9 cellular contexts compared by ENCODE assay signal in genomic region chr3:58585994-58586393, GRCh38.
DNase-seq lines count a peak whose midpoint lies in the region; ATAC-seq lines count a peak whose summit lies in the region.
"Had no signal": no experiment of that assay in that cellular context is flagged by ENCODE, and none has a peak within 500 bp of the region (broad histone marks: within the 10 kb centered on the region; RNA-seq: fewer than 3 reads in every experiment).

No MANE protein-coding gene starts in this region.

- no peak overlapping the region for H3K4me3 ChIP-seq in NT2/D1 (ENCODE audit: insufficient read length, low read depth)

- H3K9me3 ChIP-seq in NT2/D1 (ENCODE audit: insufficient read depth, low read length) = no peaks in the 10 kb centered on the region
- H3K9me3 ChIP-seq: BE2C had no signal

- H3K27me3 ChIP-seq in NT2/D1 (ENCODE audit: insufficient read depth, insufficient read length) = peaks cover 48% of the 10 kb centered on the region
- H3K27me3 ChIP-seq: BE2C had no signal

- H3K4me1 Mint-ChIP-seq in T-helper 2 cell treated with Interferon-gamma antibody and Interleukin-4, amounts not matched to agents 5 μg/mL and 100 μg/mL, for 36 hours (ENCODE audit: low read depth) = peaks cover 11% of the 10 kb centered on the region
- H3K4me1 Mint-ChIP-seq in stimulated activated naive B cell treated with anti-CD40 and anti-IgM and Interleukin-4, amounts not matched to agents 10 μg/mL and 1 μg/mL and 100 μg/mL, for 72 hours = peaks cover 17 to 23% of the 10 kb centered on the region in 2 donors

- peaks cover 56% of the 10 kb centered on the region for H3K27me3 Mint-ChIP-seq in T-helper 2 cell treated with Interferon-gamma antibody and Interleukin-4, amounts not matched to agents 5 μg/mL and 100 μg/mL, for 36 hours (ENCODE audit: low read depth)
- peaks cover 31 to 39% of the 10 kb centered on the region in 2 donors for H3K27me3 Mint-ChIP-seq in stimulated activated naive B cell treated with anti-CD40 and anti-IgM and Interleukin-4, amounts not matched to agents 10 μg/mL and 1 μg/mL and 100 μg/mL, for 72 hours

- H3K9me3 Mint-ChIP-seq in T-helper 2 cell treated with Interferon-gamma antibody and Interleukin-4, amounts not matched to agents 5 μg/mL and 100 μg/mL, for 36 hours = peaks cover 4% of the 10 kb centered on the region
- peaks cover 0 to 4% of the 10 kb centered on the region in 2 donors for H3K9me3 Mint-ChIP-seq in stimulated activated naive B cell treated with anti-CD40 and anti-IgM and Interleukin-4, amounts not matched to agents 10 μg/mL and 1 μg/mL and 100 μg/mL, for 72 hours

- no peak overlapping the region for H3K27ac Mint-ChIP-seq in T-helper 2 cell treated with Interferon-gamma antibody and Interleukin-4, amounts not matched to agents 5 μg/mL and 100 μg/mL, for 36 hours
- H3K27ac Mint-ChIP-seq in stimulated activated naive B cell treated with anti-CD40 and anti-IgM and Interleukin-4, amounts not matched to agents 10 μg/mL and 1 μg/mL and 100 μg/mL, for 72 hours = no peak overlapping the region

- ATAC-seq in stimulated activated naive B cell treated with anti-CD40 and anti-IgM and Interleukin-4, amounts not matched to agents 10 μg/mL and 1 μg/mL and 100 μg/mL, for 72 hours (replicated peaks) = peak; percentile 22 to 32

- no peaks in the 10 kb centered on the region for H3K36me3 Mint-ChIP-seq in T-helper 2 cell treated with Interferon-gamma antibody and Interleukin-4, amounts not matched to agents 5 μg/mL and 100 μg/mL, for 36 hours (ENCODE audit: low read depth)
- peaks cover 2 to 3% of the 10 kb centered on the region in 2 donors for H3K36me3 Mint-ChIP-seq in stimulated activated naive B cell treated with anti-CD40 and anti-IgM and Interleukin-4, amounts not matched to agents 10 μg/mL and 1 μg/mL and 100 μg/mL, for 72 hours

- peak overlapping the region; percentile 67 for H3K9ac ChIP-seq in NT2/D1 (ENCODE audit: insufficient read length, low read depth)

- H3K4me3 Mint-ChIP-seq in T-helper 2 cell treated with Interferon-gamma antibody and Interleukin-4, amounts not matched to agents 5 μg/mL and 100 μg/mL, for 36 hours = peak overlapping the region; percentile 94
- peak overlapping the region; percentile 77 to 88 for H3K4me3 Mint-ChIP-seq in stimulated activated naive B cell treated with anti-CD40 and anti-IgM and Interleukin-4, amounts not matched to agents 10 μg/mL and 1 μg/mL and 100 μg/mL, for 72 hours

- no peaks in the 10 kb centered on the region for H3K36me3 ChIP-seq in NT2/D1 (ENCODE audit: insufficient read depth, insufficient read length, low read length)
- H3K36me3 ChIP-seq: BE2C had no signal

- no peak for DNase-seq in T-helper 2 cell treated with Interferon-gamma antibody and Interleukin-4, amounts not matched to agents 5 μg/mL and 100 μg/mL, for 36 hours (ENCODE audit: low spot score)
- DNase-seq in T-helper 2 cell = no peak
- DNase-seq in NT2/D1 (ENCODE audit: low read depth, low spot score) = no peak
- peak; percentile 12 for DNase-seq in germinal center (ENCODE audit: low spot score)
- DNase-seq in stimulated activated naive B cell treated with anti-CD40 and anti-IgM and Interleukin-4, amounts not matched to agents 10 μg/mL and 1 μg/mL and 100 μg/mL, for 72 hours = no peak
- no peak for DNase-seq in HCEC 1CT
- no peak for DNase-seq in NOMO-1 treated with dmso at 0.1 percent for 144 hours (lab: John Stamatoyannopoulos, UW; ENCODE audit: unreplicated experiment)
- no peak for DNase-seq in stimulated activated CD4-positive, alpha-beta T cell treated with anti-CD3 and anti-CD28 coated beads, Interleukin-2, amount 100 ng/mL, for 48 hours

- H3K4me1 ChIP-seq in NT2/D1 (ENCODE audit: insufficient read depth, insufficient read length) = peaks cover 5% of the 10 kb centered on the region
- H3K4me1 ChIP-seq: BE2C had no signal
